In genomic region chr1:175023922-175024242, GRCh38 we compare ENCODE assay signal across 8 cellular contexts. TPM values are rescaled to one million over a fixed set of nuclear protein-coding genes. Genes with fewer than 3 reads are reported as not detected.
DNase-seq lines count a peak whose midpoint lies in the region; ATAC-seq and TF ChIP-seq lines count a peak whose summit lies in the region.
"Not testable (repeated sequence)": the region's sequence is repeated elsewhere in the genome, so short reads cannot be mapped to it uniquely, and the experiment has no call there.

No MANE protein-coding gene starts in this region.

- H3K27me3 ChIP-seq in IMR-90 (ENCODE audit: control insufficient read depth, insufficient read depth, low read length); ascending aorta; left lung; ovary; thyroid gland: not testable (repeated sequence)

- TF ChIP-seq CTCF in IMR-90 (conservative IDR thresholded peaks at IDR 0.05; ENCODE audit: low read depth, low read length); ascending aorta (IDR thresholded peaks at IDR 0.05); left lung (IDR thresholded peaks at IDR 0.05); ovary (IDR thresholded peaks at IDR 0.05); thyroid gland (IDR thresholded peaks at IDR 0.05): not testable (repeated sequence)

- not testable (repeated sequence) for H3K9me3 ChIP-seq in IMR-90 (ENCODE audit: control insufficient read depth, insufficient read depth, low read length); T-helper 17 cell (ENCODE audit: control insufficient read depth, low read length, poor library complexity, severe bottlenecking); ascending aorta; left lung; ovary; thyroid gland

- H3K4me3 Mint-ChIP-seq in T-helper 17 cell: peak overlapping the region; percentile 100

- dilution Hi-C loops in IMR-90 (cut with HindIII; ENCODE audit: low sequenced_read_pairs, unreplicated experiment): not testable (repeated sequence)

- 92% methylated on average over 2 of the region's 2 CpGs; no CpG with 5 or more reads in 1 of the 2 experiments for WGBS in IMR-90 (ENCODE audit: extremely low coverage in 2 of 2, insufficient read length in 1 of 2), 2 experiments
- WGBS in ovary, 3 donors: 79 to 89% (median 81%) methylated on average over 2 of the region's 2 CpGs
- 98 to 100% methylated on average over 2 of the region's 2 CpGs for WGBS in thyroid gland, 2 donors

- H2BK5ac ChIP-seq in IMR-90 (ENCODE audit: low read depth, low read length, poor library complexity, severe bottlenecking): not testable (repeated sequence)

- peak overlapping the region; percentile 50; the same call in 1 of the 2 replicates for H3K14ac ChIP-seq in IMR-90 (replicated peaks; ENCODE audit: low read depth, low read length)

- H2AK9ac ChIP-seq in IMR-90 (replicated peaks; ENCODE audit: low read depth, low read length, poor library complexity): peak overlapping the region; percentile 39

- not testable (repeated sequence) for ATAC-seq in IMR-90 (ENCODE audit: low read depth); T-helper 17 cell; left lung

- peak overlapping the region; percentile 5; the same call in 1 of the 2 replicates for H3K56ac ChIP-seq in IMR-90 (ENCODE audit: extremely low read depth, insufficient read depth, low read length)

- H3K36me3 ChIP-seq in IMR-90 (ENCODE audit: control insufficient read depth, insufficient read depth, low read length); ascending aorta; left lung; ovary; thyroid gland: not testable (repeated sequence)

- not testable (repeated sequence) for H3K23ac ChIP-seq in IMR-90 (ENCODE audit: low read depth, low read length)

- in situ Hi-C loops in IMR-90 (cut with MboI; ENCODE audit: low sequenced_read_pairs): not testable (repeated sequence)

- DNase-seq in DMS 273 (lab: John Stamatoyannopoulos, UW; ENCODE audit: unreplicated experiment): peak; percentile 60
- not testable (repeated sequence) for DNase-seq in IMR-90; T-helper 17 cell; ascending aorta (ENCODE audit: low spot score in 2 of 2); epithelial cell of prostate (ENCODE audit: low read depth, low spot score); left lung; ovary; thyroid gland

- peak overlapping the region; percentile 52 for H3K4ac ChIP-seq in IMR-90 (ENCODE audit: low read depth, low read length)

- peak overlapping the region; percentile 62 for H3K4me2 ChIP-seq in IMR-90 (ENCODE audit: low read depth, low read length)

- CTCF ChIA-PET in IMR-90 (lab: Yijun Ruan, JAX): interaction anchor here (1.0 kb wide), 1 partner anchor 223 kb away, joined by 3 read pairs; no protein-coding TSS in a partner anchor

- H3K36me3 Mint-ChIP-seq in T-helper 17 cell (ENCODE audit: low read depth): not testable (repeated sequence)

- H3K27me3 Mint-ChIP-seq in T-helper 17 cell: not testable (repeated sequence)

- not testable (repeated sequence) for H3K4me1 ChIP-seq in IMR-90 (ENCODE audit: control insufficient read depth, insufficient read depth, low read length); ascending aorta; ovary (ENCODE audit: insufficient read depth); thyroid gland
- H3K4me1 ChIP-seq in left lung: peaks cover 0 to 19% of the 10 kb centered on the region in 2 donors

- H4K8ac ChIP-seq in IMR-90 (ENCODE audit: low read depth in 2 of 2, low read length in 2 of 2): peak overlapping the region; percentile 94 to 98

- H3K4me3 ChIP-seq in IMR-90 (ENCODE audit: insufficient read depth, low read depth, low read length): peak overlapping the region; percentile 71; the same call in 1 of the 2 replicates
- peak overlapping the region; percentile 75 to 89 for H3K4me3 ChIP-seq in ascending aorta
- peak overlapping the region; percentile 83 to 85 for H3K4me3 ChIP-seq in left lung
- peak overlapping the region; percentile 96 for H3K4me3 ChIP-seq in ovary
- peak overlapping the region in 2 of 3 donors; percentile 60 to 64 for H3K4me3 ChIP-seq in thyroid gland (replicated peaks in 1 of 3)

- TF ChIP-seq RAD21 in IMR-90 (IDR thresholded peaks at IDR 0.05; ENCODE audit: low read length): not testable (repeated sequence)

- peaks cover 26% of the 10 kb centered on the region for H3K4me1 Mint-ChIP-seq in T-helper 17 cell

- H3K18ac ChIP-seq in IMR-90 (ENCODE audit: low read depth, low read length): peak overlapping the region; percentile 6; the same call in 1 of the 2 replicates

- not testable (repeated sequence) for H3K9ac ChIP-seq in IMR-90 (ENCODE audit: low read depth, low read length)

- TF ChIP-seq EP300 in ovary (IDR thresholded peaks at IDR 0.05): not testable (repeated sequence)

- H4K20me1 ChIP-seq in IMR-90 (ENCODE audit: insufficient read depth, low read length): not testable (repeated sequence)

- not testable (repeated sequence) for H2BK15ac ChIP-seq in IMR-90 (ENCODE audit: low read depth, low read length)

- peak overlapping the region; percentile 100 for H3K27ac Mint-ChIP-seq in T-helper 17 cell

- not testable (repeated sequence) for H2BK120ac ChIP-seq in IMR-90 (ENCODE audit: low read depth, low read length)

- 0 out of 2 replicates have a peak overlapping the region, but pooled peaks have one; percentile 10 for H2AK5ac ChIP-seq in IMR-90 (ENCODE audit: low read depth, low read length)

- H2BK20ac ChIP-seq in IMR-90 (ENCODE audit: low read depth, low read length): not testable (repeated sequence)

- H3K9me1 ChIP-seq in IMR-90 (ENCODE audit: insufficient read depth, low read length): not testable (repeated sequence)

- peak overlapping the region; percentile 47; the same call in 1 of the 2 replicates for H4K91ac ChIP-seq in IMR-90 (ENCODE audit: insufficient read depth, low read depth, low read length)

- intact Hi-C loops in IMR-90 (cut with micrococcal nuclease); left lung (cut with DNase I); thyroid gland (cut with DNase I): not testable (repeated sequence)
- intact Hi-C loops in ascending aorta (cut with DNase I) (loop anchor here (1.0 to 10.0 kb wide), 3 partner anchors 25 to 1159 kb away; partner anchors contain the start of genes CACYBP, GAS5 and ZBTB37), ovary (cut with DNase I) (loop anchor here in 1 of 4 donors (1.0 kb wide), 1 partner anchor 25 kb away; the partner anchor contains the start of gene CACYBP)

- POLR2A ChIA-PET in IMR-90 (lab: Charles Lee; ENCODE audit: unreplicated experiment): interaction anchor here (0.9 to 1.0 kb wide), 2 partner anchors 9 to 24 kb away, joined by 4 to 9 read pairs; partner anchors contain the start of gene CACYBP

- H4K5ac ChIP-seq in IMR-90 (ENCODE audit: low read depth, low read length): peak overlapping the region; percentile 98

- peaks cover 10 to 22% of the 10 kb centered on the region in 2 experiments; a peak in 3 of 4 replicates for H3K79me1 ChIP-seq in IMR-90 (ENCODE audit: low read depth in 1 of 2, low read length in 2 of 2)

- not testable (repeated sequence) for TF ChIP-seq POLR2A in IMR-90 (IDR thresholded peaks at IDR 0.05; ENCODE audit: low read depth, low read length); ovary (IDR thresholded peaks at IDR 0.05); thyroid gland (IDR thresholded peaks at IDR 0.05)

- H3K27ac ChIP-seq in IMR-90 (ENCODE audit: insufficient read depth, low read length): not testable (repeated sequence)
- peak overlapping the region; percentile 63 to 81 for H3K27ac ChIP-seq in ascending aorta
- H3K27ac ChIP-seq in epithelial cell of prostate: peak overlapping the region; percentile 69
- peak overlapping the region; percentile 68 to 84 for H3K27ac ChIP-seq in left lung
- peak overlapping the region in 1 of 2 donors; percentile 73 for H3K27ac ChIP-seq in ovary
- peak overlapping the region; percentile 1 to 74 (median 71) for H3K27ac ChIP-seq in thyroid gland

- H2AFZ ChIP-seq in IMR-90 (replicated peaks; ENCODE audit: low read length, poor library complexity): peak overlapping the region; percentile 95

- BruUV-seq in IMR-90 (replicated peaks; lab: Mats Ljungman, UMichigan): not testable (repeated sequence)

RNA-seq across cellular contexts. Expression of gene MRPS14, which starts 0.7 kb away (rescaled TPM):
- 22.0 and 24.4 TPM in 2 replicates for total RNA-seq in IMR-90 (2012; rRNA removed)
- 21.2 and 23.1 TPM in 2 replicates for polyA plus RNA-seq in IMR-90 (2012; rRNA removed)
- polyA plus RNA-seq in IMR-90 (2012; cell fraction: cytosol; rRNA removed): 7.8 and 17.5 TPM in 2 replicates
- 4.2 and 19.6 TPM in 2 replicates for polyA plus RNA-seq in IMR-90 (2012; cell fraction: nucleus; rRNA removed; ENCODE audit: low replicate concordance)
- 10 to 100 TPM; 13.4 to 16.2 TPM for total RNA-seq in T-helper 17 cell
- 8.2 TPM for total RNA-seq in ascending aorta
- 10 to 100 TPM; 30.3 to 33.3 TPM for total RNA-seq in left lung
- total RNA-seq in ovary: 10 to 100 TPM; 21.1 to 30.9 (median 26.2) TPM
- polyA plus RNA-seq in ovary: 10 to 100 TPM; 21.0 to 38.0 TPM
- 10 to 100 TPM; 30.6 to 43.8 (median 38.4) TPM for total RNA-seq in thyroid gland

RNA-seq across cellular contexts. Expression of gene CACYBP, which starts 24.1 kb away (rescaled TPM):
- total RNA-seq in IMR-90 (2012; rRNA removed): 61.8 and 159 TPM in 2 replicates
- 53.1 and 62.8 TPM in 2 replicates for polyA plus RNA-seq in IMR-90 (2012; rRNA removed)
- polyA plus RNA-seq in IMR-90 (2012; cell fraction: cytosol; rRNA removed): 31.4 and 56.6 TPM in 2 replicates
- 7.1 and 14.7 TPM in 2 replicates for polyA plus RNA-seq in IMR-90 (2012; cell fraction: nucleus; rRNA removed; ENCODE audit: low replicate concordance)
- total RNA-seq in T-helper 17 cell: 10 to 100 TPM; 82.2 to 89.8 TPM
- total RNA-seq in ascending aorta: 77.4 TPM
- total RNA-seq in left lung: 100 to 1,000 TPM in 1 of 2 donors, 10 to 100 TPM in 1; 69.4 to 122 TPM
- total RNA-seq in ovary: 100 to 1,000 TPM in 1 of 7 donors, 10 to 100 TPM in 6; 58.4 to 127 (median 70.1) TPM
- 100 to 1,000 TPM in 1 of 2 donors, 10 to 100 TPM in 1; 75.7 to 171 TPM for polyA plus RNA-seq in ovary
- total RNA-seq in thyroid gland: 10 to 100 TPM; 38.4 to 84.8 (median 64.3) TPM

RNA-seq across cellular contexts. Expression of gene TNN, which starts 43.8 kb away (rescaled TPM):
- total RNA-seq in IMR-90 (2012; rRNA removed) (not detected in 2 replicates), T-helper 17 cell (not detected), ascending aorta (0.11 TPM), left lung (under 1 TPM in 1 of 2 donors, not detected in 1; 0.38 TPM), ovary (not detected), thyroid gland (1 to 10 TPM in 1 of 4 donors, under 1 TPM in 3; 0.27 to 1.3 (median 0.44) TPM)
- polyA plus RNA-seq in IMR-90 (2012; rRNA removed) (not detected in 2 replicates), ovary (under 1 TPM in 1 of 2 donors, not detected in 1; 0.12 TPM)
- not detected in 2 replicates for polyA plus RNA-seq in IMR-90 (2012; cell fraction: cytosol; rRNA removed)
- not detected in 2 replicates for polyA plus RNA-seq in IMR-90 (2012; cell fraction: nucleus; rRNA removed; ENCODE audit: low replicate concordance)
